1 cellular context compared by ENCODE assay signal in genomic region chr6:116051244-116051643, GRCh38.
A peak's percentile ranks its signal among the peaks of the same experiment; 100 is the strongest.
TF ChIP-seq lines count a peak whose summit lies in the region.

No MANE protein-coding gene starts in this region.

TF ChIP-seq in HepG2, 621 proteins besides CTCF, POLR2A, EP300 and RAD21 (continued from another document):
- TF ChIP-seq CEBPB (IDR thresholded peaks at IDR 0.05; ENCODE audit: borderline replicate concordance, low read depth, low read length), result peak; percentile 73; the same call in 1 of the 2 replicates
- no peak for TF ChIP-seq ZNF354B (CRISPR knock-in tag; IDR thresholded peaks at IDR 0.05)
- no peak for TF ChIP-seq ZNF878 (CRISPR knock-in tag; IDR thresholded peaks at IDR 0.05)
- no peak for TF ChIP-seq RAD51 (IDR thresholded peaks at IDR 0.05; ENCODE audit: borderline replicate concordance)
- TF ChIP-seq ATF7 (IDR thresholded peaks at IDR 0.05), result 0 out of 2 replicates have a peak, but pooled peaks have one; percentile 21
- TF ChIP-seq ATF7 (CRISPR knock-in tag; IDR thresholded peaks at IDR 0.05), result no peak
